7 cellular contexts compared by ENCODE assay signal in the genomic region with DNA sequence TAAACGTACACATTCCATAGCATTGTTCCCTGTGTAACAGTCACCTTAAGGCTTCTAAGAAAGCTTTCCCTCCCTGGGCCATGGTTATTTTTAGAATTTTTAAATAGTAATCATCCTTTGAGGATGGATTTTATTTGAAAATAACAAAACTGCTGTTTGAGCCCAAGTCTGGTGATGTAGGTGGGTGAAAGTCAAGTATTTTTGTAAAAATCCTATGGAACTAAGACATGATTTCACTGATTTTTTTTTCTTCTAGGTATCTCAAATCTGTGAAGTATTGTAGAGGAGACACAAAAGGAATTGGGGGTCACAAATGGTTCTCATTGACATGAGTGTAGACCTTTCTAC. TPM values are rescaled to one million over a fixed set of nuclear protein-coding genes. Genes with fewer than 3 reads are reported as not detected.
DNase-seq lines count a peak whose midpoint lies in the region; ATAC-seq, FAIRE-seq and TF ChIP-seq lines count a peak whose summit lies in the region.

No MANE protein-coding gene starts in this region.

- H3K27ac ChIP-seq in GM23338 (ENCODE audit: low read depth) (no peak overlapping the region), SU-DHL-6 (ENCODE audit: low read depth, low read length) (no peak overlapping the region), skeletal muscle tissue (ENCODE audit: low read depth, low read length) (peak overlapping the region; percentile 74)

- peaks cover 15% of the 10 kb centered on the region for H3K4me1 Mint-ChIP-seq in GM23338
- peaks cover 29% of the 10 kb centered on the region for H3K4me1 Mint-ChIP-seq in activated T-helper 2 cell treated with anti-CD3 and anti-CD28 coated beads, Interferon-gamma antibody, Interleukin-2, Interleukin-4, amounts not matched to agents 10 μg/mL and 5 μg/mL and 100 μg/mL, durations not matched to agents 14 hours and 24 hours and 36 hours (ENCODE audit: low read depth)

- no peaks in the 10 kb centered on the region for H3K9me2 ChIP-seq in GM23338 (ENCODE audit: insufficient read depth)
- no peaks in the 10 kb centered on the region for H3K9me2 ChIP-seq in SU-DHL-6 (replicated peaks; ENCODE audit: insufficient read depth, low read length)

- H3F3A ChIP-seq in GM23338 (replicated peaks; ENCODE audit: low read depth), result peaks cover 5% of the 10 kb centered on the region; the same call in 1 of the 2 replicates
- peaks cover 7% of the 10 kb centered on the region for H3F3A ChIP-seq in SU-DHL-6 (ENCODE audit: insufficient read depth)

- H4K20me1 ChIP-seq in GM23338 (replicated peaks; ENCODE audit: insufficient read depth) (peaks cover 19% of the 10 kb centered on the region; the same call in 1 of the 2 replicates), SU-DHL-6 (ENCODE audit: low read depth, low read length) (peaks cover 3% of the 10 kb centered on the region; the same call in 1 of the 2 replicates)

- H3K4me3 Mint-ChIP-seq in GM23338, result peak overlapping the region; percentile 100
- H3K4me3 Mint-ChIP-seq in activated T-helper 2 cell treated with anti-CD3 and anti-CD28 coated beads, Interferon-gamma antibody, Interleukin-2, Interleukin-4, amounts not matched to agents 10 μg/mL and 5 μg/mL and 100 μg/mL, durations not matched to agents 14 hours and 24 hours and 36 hours (ENCODE audit: low read depth), result no peak overlapping the region

- no peaks in the 10 kb centered on the region for H3K27me3 ChIP-seq in GM23338 (ENCODE audit: insufficient read depth)
- H3K27me3 ChIP-seq in SU-DHL-6 (ENCODE audit: low read length), result no peaks in the 10 kb centered on the region
- H3K27me3 ChIP-seq in skeletal muscle tissue (ENCODE audit: control insufficient read depth in 3 of 3, insufficient read depth in 3 of 3, low read length in 3 of 3), result no peaks in the 10 kb centered on the region

- H2AFZ ChIP-seq in GM23338, result no peak overlapping the region
- no peak overlapping the region for H2AFZ ChIP-seq in SU-DHL-6 (ENCODE audit: low read depth, low read length, severe bottlenecking)

- DNase-seq in GM23338 (ENCODE audit: low spot score) (no peak), fibroblast of pulmonary artery (ENCODE audit: low read depth) (no peak), GM12891 (ENCODE audit: insufficient read length, low spot score) (no peak)
- DNase-seq in activated T-helper 2 cell treated with anti-CD3 and anti-CD28 coated beads, Interferon-gamma antibody, Interleukin-2, Interleukin-4, amounts not matched to agents 10 μg/mL and 5 μg/mL and 100 μg/mL, durations not matched to agents 14 hours and 24 hours and 36 hours (ENCODE audit: low spot score), result no peak

- H3K9ac ChIP-seq in SU-DHL-6 (ENCODE audit: low read length) (0 out of 2 replicates have a peak overlapping the region, but pooled peaks have one; percentile 4), skeletal muscle tissue (ENCODE audit: low read depth in 1 of 3, low read length in 3 of 3) (peak overlapping the region in 2 of 3 donors; percentile 95 to 96)

- intact Hi-C loops in activated T-helper 2 cell treated with anti-CD3 and anti-CD28 coated beads, Interferon-gamma antibody, Interleukin-2, Interleukin-4, amounts not matched to agents 10 μg/mL and 5 μg/mL and 100 μg/mL, durations not matched to agents 14 hours and 24 hours and 36 hours (cut with micrococcal nuclease), result loop anchor here (1.0 to 5.0 kb wide), 10 partner anchors 55 to 530 kb away; a partner anchor contains a TSS

- H3K9me3 ChIP-seq in SU-DHL-6 (ENCODE audit: insufficient read depth, low read length) (no peaks in the 10 kb centered on the region), skeletal muscle tissue (ENCODE audit: control insufficient read depth in 3 of 3, low read length in 3 of 3) (no peaks in the 10 kb centered on the region)

- no peak for FAIRE-seq in GM12891 (lab: Jason Lieb, UNC)

- H3K4me3 ChIP-seq in GM23338 (no peak overlapping the region; the same call in 1 of the 2 replicates), SU-DHL-6 (ENCODE audit: insufficient read depth, low read length, poor library complexity, severe bottlenecking) (no peak overlapping the region), fibroblast of pulmonary artery (replicated peaks; ENCODE audit: low read depth, low read length) (peak overlapping the region; percentile 92), skeletal muscle tissue (ENCODE audit: low read length in 3 of 3) (peak overlapping the region; percentile 91 to 93 (median 93))

- no peaks in the 10 kb centered on the region; the same call in 1 of the 2 replicates for H3K4me1 ChIP-seq in GM23338 (ENCODE audit: insufficient read depth)
- H3K4me1 ChIP-seq in skeletal muscle tissue (ENCODE audit: control insufficient read depth in 3 of 3, insufficient read depth in 3 of 3, low read length in 3 of 3), result peaks cover 42 to 62% (median 46%) of the 10 kb centered on the region in 3 donors

- H3K36me3 Mint-ChIP-seq in GM23338 (ENCODE audit: low read depth), result peaks cover 58% of the 10 kb centered on the region
- H3K36me3 Mint-ChIP-seq in activated T-helper 2 cell treated with anti-CD3 and anti-CD28 coated beads, Interferon-gamma antibody, Interleukin-2, Interleukin-4, amounts not matched to agents 10 μg/mL and 5 μg/mL and 100 μg/mL, durations not matched to agents 14 hours and 24 hours and 36 hours (ENCODE audit: low read depth), result peaks cover 62% of the 10 kb centered on the region

- no peak overlapping the region for H3K27ac Mint-ChIP-seq in GM23338
- H3K27ac Mint-ChIP-seq in activated T-helper 2 cell treated with anti-CD3 and anti-CD28 coated beads, Interferon-gamma antibody, Interleukin-2, Interleukin-4, amounts not matched to agents 10 μg/mL and 5 μg/mL and 100 μg/mL, durations not matched to agents 14 hours and 24 hours and 36 hours, result no peak overlapping the region

- no peaks in the 10 kb centered on the region; the same call in 2 of the 3 replicates for H3K9me3 Mint-ChIP-seq in GM23338
- no peaks in the 10 kb centered on the region for H3K9me3 Mint-ChIP-seq in activated T-helper 2 cell treated with anti-CD3 and anti-CD28 coated beads, Interferon-gamma antibody, Interleukin-2, Interleukin-4, amounts not matched to agents 10 μg/mL and 5 μg/mL and 100 μg/mL, durations not matched to agents 14 hours and 24 hours and 36 hours

- 0 out of 4 replicates have a peak, but pooled peaks of 1 of the 2 experiments have one; percentile 12 for TF ChIP-seq CTCF in GM23338 (conservative IDR thresholded peaks at IDR 0.05; ENCODE audit: low read depth in 2 of 2)
- TF ChIP-seq CTCF in SU-DHL-6 (IDR thresholded peaks at IDR 0.05; ENCODE audit: insufficient read depth, low read length, poor library complexity, severe bottlenecking), result no peak
- TF ChIP-seq CTCF in fibroblast of pulmonary artery (IDR thresholded peaks at IDR 0.05; ENCODE audit: low read length, missing control alignments), result no peak

- H3K27me3 Mint-ChIP-seq in GM23338 (ENCODE audit: insufficient read depth, low read depth, poor library complexity), result no peaks in the 10 kb centered on the region
- H3K27me3 Mint-ChIP-seq in activated T-helper 2 cell treated with anti-CD3 and anti-CD28 coated beads, Interferon-gamma antibody, Interleukin-2, Interleukin-4, amounts not matched to agents 10 μg/mL and 5 μg/mL and 100 μg/mL, durations not matched to agents 14 hours and 24 hours and 36 hours (ENCODE audit: low read depth), result no peaks in the 10 kb centered on the region

- H3K79me2 ChIP-seq in GM23338 (replicated peaks; ENCODE audit: insufficient read depth) (peaks cover 41% of the 10 kb centered on the region), SU-DHL-6 (ENCODE audit: insufficient read depth, low read length) (peaks cover 29% of the 10 kb centered on the region)

- no peak for ATAC-seq in GM23338
- no peak for ATAC-seq in GM19351 (IDR thresholded peaks at IDR 0.05; ENCODE audit: unreplicated experiment)

- H3K4me2 ChIP-seq in GM23338 (peak overlapping the region; percentile 89; the same call in 1 of the 2 replicates), SU-DHL-6 (ENCODE audit: low read depth, low read length, poor library complexity, severe bottlenecking) (peak overlapping the region; percentile 88)

- H3K36me3 ChIP-seq in GM23338 (ENCODE audit: insufficient read depth), result peaks cover 46% of the 10 kb centered on the region
- H3K36me3 ChIP-seq in SU-DHL-6 (ENCODE audit: low read length), result peaks cover 9% of the 10 kb centered on the region; the same call in 1 of the 2 replicates
- peaks cover 30 to 48% (median 44%) of the 10 kb centered on the region in 3 donors for H3K36me3 ChIP-seq in skeletal muscle tissue (ENCODE audit: control insufficient read depth in 3 of 3, insufficient read depth in 3 of 3, low read length in 3 of 3)

- no peak for TF ChIP-seq POLR2A in GM12891 (IDR thresholded peaks at IDR 0.05; ENCODE audit: low read depth, low read length)

TF ChIP-seq in GM12891, 5 proteins besides CTCF, POLR2A, EP300 and RAD21 (continues in another document):
- no peak for TF ChIP-seq POU2F2 (IDR thresholded peaks at IDR 0.05; ENCODE audit: low read depth, low read length)

RNA-seq across cellular contexts. Expression of a gene that starts 1.4 kb away (rescaled TPM):
- total RNA-seq in GM23338 (2014; rRNA removed; shearing (Covaris generic)), result 88.0 and 123 TPM in 2 replicates
- 110 and 129 TPM in 2 replicates for polyA plus RNA-seq in GM23338 (2016; fragmentation: Nextera tagmentation; extraction: Ambion mirVana)
- total RNA-seq in skeletal muscle tissue, result 83.0 TPM
- total RNA-seq in activated T-helper 2 cell treated with anti-CD3 and anti-CD28 coated beads, Interferon-gamma antibody, Interleukin-2, Interleukin-4, amounts not matched to agents 10 μg/mL and 5 μg/mL and 100 μg/mL, durations not matched to agents 14 hours and 24 hours and 36 hours, result 62.9 and 63.5 TPM in 2 replicates
- 134 TPM for polyA plus RNA-seq in GM12891 (2012; ENCODE audit: low read depth, missing spikeins)

RNA-seq across cellular contexts. Expression of a gene that starts 2.8 kb away (rescaled TPM):
- 112 and 123 TPM in 2 replicates for total RNA-seq in GM23338 (2014; rRNA removed; shearing (Covaris generic))
- 49.7 and 49.8 TPM in 2 replicates for polyA plus RNA-seq in GM23338 (2016; fragmentation: Nextera tagmentation; extraction: Ambion mirVana)
- 43.3 TPM for total RNA-seq in skeletal muscle tissue
- total RNA-seq in activated T-helper 2 cell treated with anti-CD3 and anti-CD28 coated beads, Interferon-gamma antibody, Interleukin-2, Interleukin-4, amounts not matched to agents 10 μg/mL and 5 μg/mL and 100 μg/mL, durations not matched to agents 14 hours and 24 hours and 36 hours, result 85.8 and 92.6 TPM in 2 replicates
- polyA plus RNA-seq in GM12891 (2012; ENCODE audit: low read depth, missing spikeins), result 31.7 TPM

RNA-seq across cellular contexts. Expression of a gene that starts 34.1 kb away (rescaled TPM):
- total RNA-seq in GM23338 (2014; rRNA removed; shearing (Covaris generic)), result 0.07 and 0.35 TPM in 2 replicates
- 0.06 TPM in 1 of 2 replicates, not detected in the other for polyA plus RNA-seq in GM23338 (2016; fragmentation: Nextera tagmentation; extraction: Ambion mirVana)
- total RNA-seq in skeletal muscle tissue, result 37.1 TPM
- total RNA-seq in activated T-helper 2 cell treated with anti-CD3 and anti-CD28 coated beads, Interferon-gamma antibody, Interleukin-2, Interleukin-4, amounts not matched to agents 10 μg/mL and 5 μg/mL and 100 μg/mL, durations not matched to agents 14 hours and 24 hours and 36 hours, result not detected in 2 replicates
- polyA plus RNA-seq in GM12891 (2012; ENCODE audit: low read depth, missing spikeins), result 0.10 TPM

RNA-seq across cellular contexts. Expression of a gene that starts 48.7 kb away (rescaled TPM):
- total RNA-seq in GM23338 (2014; rRNA removed; shearing (Covaris generic)), result 4.9 and 6.0 TPM in 2 replicates
- polyA plus RNA-seq in GM23338 (2016; fragmentation: Nextera tagmentation; extraction: Ambion mirVana), result 5.3 and 7.6 TPM in 2 replicates
- total RNA-seq in skeletal muscle tissue, result 1.6 TPM
- total RNA-seq in activated T-helper 2 cell treated with anti-CD3 and anti-CD28 coated beads, Interferon-gamma antibody, Interleukin-2, Interleukin-4, amounts not matched to agents 10 μg/mL and 5 μg/mL and 100 μg/mL, durations not matched to agents 14 hours and 24 hours and 36 hours, result 5.8 and 7.1 TPM in 2 replicates
- polyA plus RNA-seq in GM12891 (2012; ENCODE audit: low read depth, missing spikeins), result 2.8 TPM

Comparison
In these comparisons a context has a peak if more than half of its experiments do, and no peak if none do; other contexts are left out.
1. H3K4me3 ChIP-seq: peak in fibroblast of pulmonary artery (single experiment) and skeletal muscle tissue (3 of 3); none in GM23338 (single experiment) and SU-DHL-6 (single experiment).
2. RNA of a gene that starts 34.1 kb away (total RNA-seq): 37.1 TPM in skeletal muscle tissue (single experiment); 0.07 to 0.35 TPM in GM23338 and not detected in activated T-helper 2 cell treated with anti-CD3 and anti-CD28 coated beads, Interferon-gamma antibody, Interleukin-2, Interleukin-4, amounts not matched to agents 10 μg/mL and 5 μg/mL and 100 μg/mL, durations not matched to agents 14 hours and 24 hours and 36 hours; every median in the first group is over 10 times any median in the second.